Comparison of ENCODE assay signal across 8 cellular contexts in the genomic region with DNA sequence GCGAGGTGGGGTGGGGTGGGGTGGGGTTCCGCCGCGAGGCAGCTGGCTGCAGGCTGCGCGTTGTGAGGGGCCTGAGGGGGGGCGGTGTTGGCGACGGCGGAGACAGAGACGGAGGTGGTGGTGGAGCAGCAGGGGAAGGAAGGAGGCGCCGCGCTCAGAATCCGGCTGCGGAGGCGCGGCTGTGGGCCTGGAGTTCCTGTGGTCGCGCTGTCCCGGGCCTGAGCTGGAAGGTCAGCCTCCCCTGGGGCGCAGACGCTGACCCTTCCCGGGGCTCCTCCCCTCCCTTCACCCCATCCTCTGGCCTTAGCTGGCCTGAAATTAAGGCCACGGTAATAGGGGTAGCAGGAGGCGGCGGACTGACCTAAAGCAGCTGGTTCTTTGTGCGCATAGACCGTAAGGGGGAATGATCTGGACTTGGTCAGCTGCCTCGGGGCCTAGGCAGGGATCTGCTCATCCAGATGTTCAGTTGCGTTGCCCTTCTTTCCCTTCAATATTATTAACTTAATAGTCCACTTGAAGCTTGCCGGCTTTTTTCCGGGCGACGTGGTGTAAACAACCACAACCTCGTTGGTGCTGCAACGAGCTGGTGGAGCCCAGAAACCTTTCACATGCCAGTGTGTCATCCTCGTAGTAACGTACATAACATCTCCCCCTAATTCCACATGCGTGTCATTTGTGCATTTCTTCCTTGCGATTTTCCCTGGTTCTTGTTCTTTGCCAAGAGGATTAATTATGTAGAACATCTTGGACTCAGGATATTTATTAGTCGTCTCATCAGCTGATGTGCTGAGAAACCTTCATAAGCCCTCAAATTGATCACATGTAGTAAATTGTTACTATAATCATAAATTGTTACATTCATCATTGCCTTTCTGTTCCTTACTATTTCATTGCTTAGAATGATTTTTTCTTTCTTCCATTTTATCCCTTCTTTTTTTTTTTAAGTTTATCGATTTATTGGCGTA. TPM values are rescaled to one million over a fixed set of nuclear protein-coding genes. Genes with fewer than 3 reads are reported as not detected.
A peak's percentile ranks its signal among the peaks of the same experiment; 100 is the strongest.
DNase-seq lines count a peak whose midpoint lies in the region; ATAC-seq, FAIRE-seq and TF ChIP-seq lines count a peak whose summit lies in the region.

No MANE protein-coding gene starts in this region.

- ATAC-seq in T-helper 17 cell, result peak; percentile 77
- peak; percentile 74 to 79 for ATAC-seq in gastrocnemius medialis

- TF ChIP-seq CTCF in gastrocnemius medialis (IDR thresholded peaks at IDR 0.05 in 4 of 5, conservative IDR thresholded peaks at IDR 0.05 in 1 of 5), result no peak

- intact Hi-C loops in gastrocnemius medialis (cut with DNase I; ENCODE audit: low total_unique reads), result loop anchor here (2.0 to 5.0 kb wide), 2 partner anchors 195 to 214 kb away; partner anchors contain the start of genes MYNN and PHC3

- no peaks in the 10 kb centered on the region for H3K27me3 Mint-ChIP-seq in T-helper 17 cell

- FAIRE-seq in H54 (lab: Jason Lieb, UNC), result peak; percentile 86

- DNase-seq in GF-D8 (lab: John Stamatoyannopoulos, UW) (peak; percentile 43), H54 (ENCODE audit: insufficient read length, low spot score) (peak; percentile 50), LHCN-M2 (ENCODE audit: low read depth) (peak; percentile 71), T-helper 17 cell (peak; percentile 6 to 11 (median 11)), T47D (ENCODE audit: low read depth in 1 of 2, low spot score in 1 of 2) (peak; percentile 29 to 51), gastrocnemius medialis (peak; percentile 18 to 25), NCI-H1694 (lab: John Stamatoyannopoulos, UW) (no peak)

- no peaks in the 10 kb centered on the region for H3K9me3 ChIP-seq in T-helper 17 cell (ENCODE audit: control insufficient read depth, low read length, poor library complexity, severe bottlenecking)
- no peaks in the 10 kb centered on the region for H3K9me3 ChIP-seq in iPS-18a (ENCODE audit: control insufficient read depth, low read depth, low read length)
- no peaks in the 10 kb centered on the region for H3K9me3 ChIP-seq in gastrocnemius medialis

- peak overlapping the region; percentile 99 for H3K27ac Mint-ChIP-seq in T-helper 17 cell

- peaks cover 46% of the 10 kb centered on the region for H3K4me1 Mint-ChIP-seq in T-helper 17 cell

- peaks cover 13% of the 10 kb centered on the region for H3K36me3 ChIP-seq in iPS-18a (ENCODE audit: control insufficient read depth, low read depth, low read length)
- H3K36me3 ChIP-seq in gastrocnemius medialis, result no peaks in the 10 kb centered on the region

- H3K27ac ChIP-seq in iPS-18a (ENCODE audit: low read length), result peak overlapping the region; percentile 79
- peak overlapping the region; percentile 94 to 97 (median 96) for H3K27ac ChIP-seq in gastrocnemius medialis

- TF ChIP-seq POLR2A in H54 (IDR thresholded peaks at IDR 0.05; ENCODE audit: low read depth, low read length) (no peak), gastrocnemius medialis (IDR thresholded peaks at IDR 0.05) (no peak)

- peaks cover 3% of the 10 kb centered on the region for H3K36me3 Mint-ChIP-seq in T-helper 17 cell (ENCODE audit: low read depth)

- in situ Hi-C loops in T47D (cut with HindIII; ENCODE audit: low pct_unique_long_range_greater_than_20kb, low sequenced_read_pairs) (no loop called here), gastrocnemius medialis (cut with MboI; ENCODE audit: low sequenced_read_pairs in 4 of 4) (loop anchor here in 1 of 4 donors (10.0 kb wide), 1 partner anchor 192 kb away; the partner anchor contains the start of gene MYNN)

- H3K27me3 ChIP-seq in iPS-18a (ENCODE audit: control insufficient read depth, insufficient read depth, low read length) (no peaks in the 10 kb centered on the region), gastrocnemius medialis (no peaks in the 10 kb centered on the region)

- H3K4me3 ChIP-seq in iPS-18a (ENCODE audit: low read length) (peak overlapping the region; percentile 90), gastrocnemius medialis (peak overlapping the region; percentile 72 to 97 (median 88))

- peak overlapping the region; percentile 97 for H3K4me3 Mint-ChIP-seq in T-helper 17 cell

- H3K4me1 ChIP-seq in iPS-18a (ENCODE audit: control insufficient read depth, low read depth, low read length) (peaks cover 22% of the 10 kb centered on the region), gastrocnemius medialis (peaks cover 32 to 47% of the 10 kb centered on the region in 2 donors)

- peak overlapping the region; percentile 85 for H3K9ac ChIP-seq in iPS-18a (ENCODE audit: low read length)

RNA-seq across cellular contexts. Expression of gene SEC62, which starts 0.6 kb away (rescaled TPM):
- 32.1 and 35.8 TPM in 2 replicates for total RNA-seq in LHCN-M2 (2014; rRNA removed)
- 44.8 TPM for polyA plus RNA-seq in LHCN-M2 (2012)
- total RNA-seq in T-helper 17 cell, result 10 to 100 TPM; 85.7 to 87.4 TPM
- 10 to 100 TPM; 22.6 to 42.8 (median 30.4) TPM for total RNA-seq in gastrocnemius medialis

RNA-seq across cellular contexts. Expression of gene SAMD7, which starts 55.9 kb away (rescaled TPM):
- total RNA-seq in LHCN-M2 (2014; rRNA removed) (not detected in 2 replicates), T-helper 17 cell (not detected), gastrocnemius medialis (not detected)
- not detected for polyA plus RNA-seq in LHCN-M2 (2012)
